18 cellular contexts compared by ENCODE assay signal in the genomic region with DNA sequence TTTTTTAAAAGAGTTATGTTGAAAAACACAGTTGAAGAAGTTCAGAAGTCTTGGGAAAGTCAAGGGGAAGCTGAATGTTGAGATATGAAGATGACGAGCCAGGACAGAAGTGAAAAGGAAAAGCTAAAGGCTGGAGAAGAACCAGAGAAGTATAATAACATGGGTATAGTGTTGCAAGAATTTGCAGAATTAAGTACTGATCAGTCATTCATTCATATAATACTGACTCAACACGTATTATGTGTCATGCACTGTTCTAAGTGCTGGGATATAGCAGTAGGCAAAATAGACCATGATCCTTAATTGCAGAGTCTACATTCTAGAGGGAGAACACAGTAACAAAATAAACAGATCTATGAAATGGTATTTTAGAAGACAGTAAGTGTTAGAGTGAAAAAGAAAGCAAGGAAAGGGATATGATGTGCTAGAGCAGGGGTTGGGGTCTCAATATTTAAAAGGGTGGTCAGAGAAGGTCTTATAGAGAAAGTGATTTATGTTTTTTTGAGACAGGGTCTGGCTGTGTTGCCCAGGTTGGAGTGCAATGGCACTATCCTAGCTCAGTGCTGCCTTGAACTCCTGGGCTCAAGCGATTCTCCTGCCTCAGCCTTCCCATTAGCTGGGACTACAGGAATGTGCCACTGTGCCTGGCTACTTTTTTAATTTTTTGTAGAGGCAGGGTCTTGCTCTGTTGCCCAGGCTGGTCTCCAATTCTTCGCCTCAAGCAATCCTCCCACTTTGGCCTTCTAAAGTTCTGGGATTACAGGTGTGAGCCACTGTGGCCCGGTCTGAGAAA.
A peak's percentile ranks its signal among the peaks of the same experiment; 100 is the strongest.
DNase-seq lines count a peak whose midpoint lies in the region; ATAC-seq and TF ChIP-seq lines count a peak whose summit lies in the region.
"Had no signal": no experiment of that assay in that cellular context is flagged by ENCODE, and none has a peak within 500 bp of the region (broad histone marks: within the 10 kb centered on the region; RNA-seq: fewer than 3 reads in every experiment).

No MANE protein-coding gene starts in this region.

- H4K20me1 ChIP-seq in PC-3 (ENCODE audit: low read length) (no peaks in the 10 kb centered on the region), mammary epithelial cell (ENCODE audit: insufficient read depth, low read length) (no peaks in the 10 kb centered on the region)

- H3K9me3 Mint-ChIP-seq in naive thymus-derived CD4-positive, alpha-beta T cell, result peaks cover 0 to 10% (median 1%) of the 10 kb centered on the region in 11 donors

- DNase-seq in HCEC 1CT, result peak; percentile 64
- DNase-seq in PC-3, result peak; percentile 6
- peak; percentile 26 for DNase-seq in mammary epithelial cell
- DNase-seq in naive thymus-derived CD4-positive, alpha-beta T cell, result no peak
- DNase-seq in prostate gland (ENCODE audit: low spot score), result no peak
- DNase-seq: AML-193; CD4-positive, alpha-beta memory T cell; DND-41; MM.1S; NCI-H1417; NCI-H1930; NCI-H2171; NCI-H774; SJCRH30 had no signal

- H3K9ac ChIP-seq in PC-3 (ENCODE audit: low read length) (no peak overlapping the region), mammary epithelial cell (ENCODE audit: insufficient read depth, low read length) (no peak overlapping the region)
- H3K9ac ChIP-seq: KMS-11 had no signal

- no peaks in the 10 kb centered on the region for H3K9me2 ChIP-seq in PC-3 (replicated peaks; ENCODE audit: low read length)

- peaks cover 0 to 4% (median 2%) of the 10 kb centered on the region in 7 donors for H3K4me1 Mint-ChIP-seq in naive thymus-derived CD4-positive, alpha-beta T cell

- H3K4me3 Mint-ChIP-seq in naive thymus-derived CD4-positive, alpha-beta T cell, result no peak overlapping the region
- H3K4me3 Mint-ChIP-seq: CD4-positive, alpha-beta memory T cell had no signal

- H3K9me3 ChIP-seq in PC-3 (ENCODE audit: low read length) (no peaks in the 10 kb centered on the region), mammary epithelial cell (replicated peaks; ENCODE audit: insufficient read depth, low read length) (no peaks in the 10 kb centered on the region), prostate gland (no peaks in the 10 kb centered on the region)
- no peaks in the 10 kb centered on the region for H3K9me3 ChIP-seq in naive thymus-derived CD4-positive, alpha-beta T cell (ENCODE audit: control insufficient read depth in 2 of 3, low read length in 3 of 3)
- H3K9me3 ChIP-seq: SJCRH30 had no signal

- CTCF ChIA-PET in PC-3 (lab: Charles Lee) (no interaction called here), mammary epithelial cell (lab: Charles Lee; ENCODE audit: low non-redundant PET) (interaction anchor here (0.5 kb wide), 1 partner anchor 145 kb away, joined by 3 read pairs; no protein-coding TSS in a partner anchor)
- CTCF ChIA-PET in naive thymus-derived CD4-positive, alpha-beta T cell (lab: Charles Lee), result no interaction called here

- H3K27ac Mint-ChIP-seq in naive thymus-derived CD4-positive, alpha-beta T cell, result peak overlapping the region in 3 of 9 donors; percentile 1 to 36 (median 4)

- peaks cover 6 to 48% (median 30%) of the 10 kb centered on the region in 5 donors for H3K36me3 Mint-ChIP-seq in naive thymus-derived CD4-positive, alpha-beta T cell

- no peaks in the 10 kb centered on the region for H3F3A ChIP-seq in PC-3 (ENCODE audit: low read length, unreplicated experiment)

- H3K27ac ChIP-seq in PC-3 (ENCODE audit: low read length) (no peak overlapping the region), mammary epithelial cell (ENCODE audit: insufficient read depth, low read depth, low read length) (no peak overlapping the region), prostate gland (no peak overlapping the region)
- H3K27ac ChIP-seq in naive thymus-derived CD4-positive, alpha-beta T cell (ENCODE audit: low read depth, low read length), result no peak overlapping the region
- H3K27ac ChIP-seq: HL-60, KMS-11, SJCRH30 had no signal

- BruUV-seq in PC-3 (replicated peaks; lab: Mats Ljungman, UMichigan) (no TSS peak), mammary epithelial cell (replicated peaks; lab: Mats Ljungman, UMichigan) (TSS peak; percentile 45)

- TF ChIP-seq POLR2A in prostate gland (IDR thresholded peaks at IDR 0.05), result no peak

- H3K4me2 ChIP-seq in PC-3 (ENCODE audit: low read length), result no peak overlapping the region
- no peak overlapping the region for H3K4me2 ChIP-seq in mammary epithelial cell (ENCODE audit: insufficient read depth, low read depth, low read length)
- H3K4me2 ChIP-seq: KMS-11 had no signal

- intact Hi-C loops in PC-3 (cut with micrococcal nuclease), result loop anchor here (10.0 kb wide), 1 partner anchor 146 kb away; no protein-coding TSS in a partner anchor
- intact Hi-C loops in mammary epithelial cell (cut with micrococcal nuclease), result no loop called here
- intact Hi-C loops in naive thymus-derived CD4-positive, alpha-beta T cell (cut with micrococcal nuclease), result no loop called here
- intact Hi-C loops in prostate gland (cut with DNase I), result no loop called here

- in situ Hi-C loops in mammary epithelial cell (cut with MboI; ENCODE audit: low sequenced_read_pairs in 2 of 2), result no loop called here

- H3K27me3 ChIP-seq in PC-3 (ENCODE audit: low read length), result no peaks in the 10 kb centered on the region
- no peaks in the 10 kb centered on the region for H3K27me3 ChIP-seq in mammary epithelial cell (ENCODE audit: insufficient read depth, low read length)
- H3K27me3 ChIP-seq in naive thymus-derived CD4-positive, alpha-beta T cell (ENCODE audit: control insufficient read depth in 2 of 2, insufficient read depth in 2 of 2, low read length in 2 of 2), result no peaks in the 10 kb centered on the region
- no peaks in the 10 kb centered on the region for H3K27me3 ChIP-seq in prostate gland (replicated peaks; ENCODE audit: insufficient read depth)
- H3K27me3 ChIP-seq: SJCRH30 had no signal

- POLR2A ChIA-PET in PC-3 (lab: Charles Lee; ENCODE audit: unreplicated experiment), result interaction anchor here (0.5 kb wide), 1 partner anchor 71 kb away, joined by 3 read pairs; no protein-coding TSS in a partner anchor
- POLR2A ChIA-PET in naive thymus-derived CD4-positive, alpha-beta T cell (lab: Charles Lee), result interaction anchor here (0.8 kb wide), 1 partner anchor 22 kb away, joined by 3 read pairs; no protein-coding TSS in a partner anchor

- H3K79me2 ChIP-seq in PC-3 (ENCODE audit: low read length) (no peaks in the 10 kb centered on the region), mammary epithelial cell (ENCODE audit: insufficient read depth, low read length) (no peaks in the 10 kb centered on the region)

- TF ChIP-seq CTCF in PC-3 (conservative IDR thresholded peaks at IDR 0.05; ENCODE audit: low read depth, low read length) (no peak), mammary epithelial cell (conservative IDR thresholded peaks at IDR 0.05 in 1 of 2, IDR thresholded peaks at IDR 0.05 in 1 of 2; ENCODE audit: extremely low read depth in 1 of 2, insufficient read depth in 1 of 2, low read depth in 1 of 2, low read length in 2 of 2) (no peak), prostate gland (IDR thresholded peaks at IDR 0.05) (no peak)

- no peak for ATAC-seq in PC-3
- ATAC-seq in naive thymus-derived CD4-positive, alpha-beta T cell, result peak; percentile 76
- ATAC-seq in GM21367 (IDR thresholded peaks at IDR 0.05; ENCODE audit: unreplicated experiment), result no peak
- ATAC-seq in HG03457 (IDR thresholded peaks at IDR 0.05; ENCODE audit: unreplicated experiment), result no peak

- no peak overlapping the region for H3K4me3 ChIP-seq in PC-3 (ENCODE audit: low read length)
- H3K4me3 ChIP-seq in mammary epithelial cell (replicated peaks in 1 of 3; ENCODE audit: insufficient read depth in 1 of 3, low read depth in 2 of 3, low read length in 3 of 3), result no peak overlapping the region
- H3K4me3 ChIP-seq in naive thymus-derived CD4-positive, alpha-beta T cell (ENCODE audit: low read length), result no peak overlapping the region
- no peak overlapping the region for H3K4me3 ChIP-seq in prostate gland
- H3K4me3 ChIP-seq: SJCRH30 had no signal

- H3K4me1 ChIP-seq in PC-3 (ENCODE audit: insufficient read depth, low read length) (no peaks in the 10 kb centered on the region), mammary epithelial cell (ENCODE audit: insufficient read depth, low read length) (no peaks in the 10 kb centered on the region), prostate gland (replicated peaks) (no peaks in the 10 kb centered on the region)
- no peaks in the 10 kb centered on the region for H3K4me1 ChIP-seq in naive thymus-derived CD4-positive, alpha-beta T cell (ENCODE audit: control insufficient read depth in 2 of 2, insufficient read depth in 2 of 2, low read length in 2 of 2)
- H3K4me1 ChIP-seq: SJCRH30 had no signal

- H3K36me3 ChIP-seq in PC-3 (ENCODE audit: low read depth, low read length) (no peaks in the 10 kb centered on the region), mammary epithelial cell (ENCODE audit: insufficient read depth, low read length) (no peaks in the 10 kb centered on the region), prostate gland (no peaks in the 10 kb centered on the region)
- peaks cover 0 to 4% (median 0%) of the 10 kb centered on the region in 3 experiments for H3K36me3 ChIP-seq in naive thymus-derived CD4-positive, alpha-beta T cell (ENCODE audit: control insufficient read depth in 2 of 3, insufficient read depth in 3 of 3, low read length in 3 of 3)
- H3K36me3 ChIP-seq: SJCRH30 had no signal

- WGBS in mammary epithelial cell (ENCODE audit: low coverage, missing lambda C conversion rate), result 91% methylated on average over 5 of the region's 5 CpGs
- WGBS in prostate gland, result 95% methylated on average over 5 of the region's 5 CpGs

- H3K27me3 Mint-ChIP-seq in naive thymus-derived CD4-positive, alpha-beta T cell, result no peaks in the 10 kb centered on the region
- H3K27me3 Mint-ChIP-seq: CD4-positive, alpha-beta memory T cell had no signal

- H2AFZ ChIP-seq in PC-3 (ENCODE audit: low read length) (no peak overlapping the region), mammary epithelial cell (ENCODE audit: low read depth, low read length) (no peak overlapping the region)

- dilution Hi-C loops in mammary epithelial cell (cut with HindIII; ENCODE audit: low sequenced_read_pairs), result no loop called here

Comparison
In these comparisons a context has a peak if more than half of its experiments do, and no peak if none do; other contexts are left out.
1. DNase-seq: peak in HCEC 1CT (single experiment), PC-3 (single experiment) and mammary epithelial cell (single experiment); none in naive thymus-derived CD4-positive, alpha-beta T cell (0 of 9) and prostate gland (single experiment).